Comparison of ENCODE assay signal across 9 cellular contexts in genomic region chr13:78595819-78596700, GRCh38. TPM values are rescaled to one million over a fixed set of nuclear protein-coding genes. Genes with fewer than 3 reads are reported as not detected.
DNase-seq lines count a peak whose midpoint lies in the region; ATAC-seq and TF ChIP-seq lines count a peak whose summit lies in the region.
"Had no signal": no experiment of that assay in that cellular context is flagged by ENCODE, and none has a peak within 500 bp of the region (broad histone marks: within the 10 kb centered on the region; RNA-seq: fewer than 3 reads in every experiment).

No MANE protein-coding gene starts in this region.

- no peak for TF ChIP-seq CTCF in left ventricle myocardium inferior (IDR thresholded peaks at IDR 0.05; ENCODE audit: borderline replicate concordance)

- peaks cover 5% of the 10 kb centered on the region for H3K4me1 Mint-ChIP-seq in activated CD4-positive, alpha-beta T cell treated with anti-CD3 and anti-CD28 coated beads, Interleukin-2, amount 10 ng/mL, durations not matched to agents 24 days and 14 days
- peaks cover 12 to 28% of the 10 kb centered on the region in 2 donors for H3K4me1 Mint-ChIP-seq in stimulated activated naive B cell treated with anti-CD40 and anti-IgM and Interleukin-4, amounts not matched to agents 10 μg/mL and 1 μg/mL and 100 μg/mL, for 72 hours

- H3K9me2 ChIP-seq in GM23248 (ENCODE audit: insufficient read depth) = no peaks in the 10 kb centered on the region

- H3K79me2 ChIP-seq in GM23248 (ENCODE audit: insufficient read depth) = no peaks in the 10 kb centered on the region

- peak; percentile 69 for DNase-seq in activated CD4-positive, alpha-beta T cell treated with anti-CD3 and anti-CD28 coated beads, Interleukin-2, amount 10 ng/mL, durations not matched to agents 24 days and 14 days
- no peak for DNase-seq in activated CD4-positive, alpha-beta T cell treated with anti-CD3 and anti-CD28 coated beads, Interleukin-2, amount 50 U/mL, for 1 hour
- peak; percentile 45 to 52 for DNase-seq in Kasumi-1 (lab: John Stamatoyannopoulos, UW)
- DNase-seq in left ventricle myocardium inferior = no peak
- no peak for DNase-seq in stimulated activated naive B cell treated with anti-CD40 and anti-IgM and Interleukin-4, amounts not matched to agents 10 μg/mL and 1 μg/mL and 100 μg/mL, for 72 hours
- no peak for DNase-seq in GOT3 (lab: John Stamatoyannopoulos, UW)
- DNase-seq in SHP77 treated with DMSO at 0.1 percent for 48 hours (lab: John Stamatoyannopoulos, UW) = no peak
- no peak for DNase-seq in GM23248
- DNase-seq: nucleus accumbens had no signal

- H3K4me2 ChIP-seq in GM23248 (ENCODE audit: unreplicated experiment) = no peak overlapping the region

- H3F3A ChIP-seq in GM23248 (ENCODE audit: insufficient read depth) = no peaks in the 10 kb centered on the region

- H3K4me3 Mint-ChIP-seq in activated CD4-positive, alpha-beta T cell treated with anti-CD3 and anti-CD28 coated beads, Interleukin-2, amount 10 ng/mL, durations not matched to agents 24 days and 14 days = no peak overlapping the region
- peak overlapping the region; percentile 59 to 69 for H3K4me3 Mint-ChIP-seq in stimulated activated naive B cell treated with anti-CD40 and anti-IgM and Interleukin-4, amounts not matched to agents 10 μg/mL and 1 μg/mL and 100 μg/mL, for 72 hours

- intact Hi-C loops in activated CD4-positive, alpha-beta T cell treated with anti-CD3 and anti-CD28 coated beads, Interleukin-2, amount 10 ng/mL, durations not matched to agents 24 days and 14 days (cut with micrococcal nuclease) = loop anchor here (1.0 to 10.0 kb wide), 3 partner anchors 12 to 1745 kb away; partner anchors contain the start of gene SPRY2
- intact Hi-C loops in left ventricle myocardium inferior (cut with micrococcal nuclease) = no loop called here

- H3K27me3 ChIP-seq in left ventricle myocardium inferior (ENCODE audit: low read depth) (peaks cover 100% of the 10 kb centered on the region), GM23248 (replicated peaks; ENCODE audit: insufficient read depth) (peaks cover 97% of the 10 kb centered on the region)

- in situ Hi-C loops in GM23248 (cut with MboI) = no loop called here

- H4K20me1 ChIP-seq in GM23248 (ENCODE audit: insufficient read depth) = no peaks in the 10 kb centered on the region

- H3K4me1 ChIP-seq in left ventricle myocardium inferior (peaks cover 20% of the 10 kb centered on the region), GM23248 (ENCODE audit: insufficient read depth) (no peaks in the 10 kb centered on the region)

- ATAC-seq in stimulated activated naive B cell treated with anti-CD40 and anti-IgM and Interleukin-4, amounts not matched to agents 10 μg/mL and 1 μg/mL and 100 μg/mL, for 72 hours (replicated peaks) = no peak

- peaks cover 4% of the 10 kb centered on the region for H3K9me3 Mint-ChIP-seq in activated CD4-positive, alpha-beta T cell treated with anti-CD3 and anti-CD28 coated beads, Interleukin-2, amount 10 ng/mL, durations not matched to agents 24 days and 14 days
- H3K9me3 Mint-ChIP-seq in stimulated activated naive B cell treated with anti-CD40 and anti-IgM and Interleukin-4, amounts not matched to agents 10 μg/mL and 1 μg/mL and 100 μg/mL, for 72 hours = peaks cover 6 to 7% of the 10 kb centered on the region in 2 donors

- H3K9me3 ChIP-seq in left ventricle myocardium inferior (replicated peaks) (no peaks in the 10 kb centered on the region), GM23248 (ENCODE audit: low read depth) (no peaks in the 10 kb centered on the region)

- H3K27ac ChIP-seq in left ventricle myocardium inferior (replicated peaks) (no peak overlapping the region), GM23248 (no peak overlapping the region)

- H3K27me3 Mint-ChIP-seq in activated CD4-positive, alpha-beta T cell treated with anti-CD3 and anti-CD28 coated beads, Interleukin-2, amount 10 ng/mL, durations not matched to agents 24 days and 14 days = peaks cover 82% of the 10 kb centered on the region
- peaks cover 60 to 77% of the 10 kb centered on the region in 2 donors for H3K27me3 Mint-ChIP-seq in stimulated activated naive B cell treated with anti-CD40 and anti-IgM and Interleukin-4, amounts not matched to agents 10 μg/mL and 1 μg/mL and 100 μg/mL, for 72 hours

- no peak overlapping the region for H2AFZ ChIP-seq in GM23248

- H3K36me3 ChIP-seq in left ventricle myocardium inferior (no peaks in the 10 kb centered on the region), GM23248 (ENCODE audit: low read depth) (no peaks in the 10 kb centered on the region)

- 10 to 12% methylated on average over 53 to 69 of the region's 69 CpGs for WGBS in GM23248 (ENCODE audit: low coverage in 1 of 2, low lambda C conversion rate in 2 of 2, missing lambda C conversion rate in 2 of 2), 2 experiments

- no peak overlapping the region for H3K9ac ChIP-seq in GM23248

- H3K4me3 ChIP-seq in left ventricle myocardium inferior (peak overlapping the region; percentile 54), GM23248 (no peak overlapping the region)

- H3K27ac Mint-ChIP-seq in activated CD4-positive, alpha-beta T cell treated with anti-CD3 and anti-CD28 coated beads, Interleukin-2, amount 10 ng/mL, durations not matched to agents 24 days and 14 days = peak overlapping the region; percentile 40
- H3K27ac Mint-ChIP-seq in stimulated activated naive B cell treated with anti-CD40 and anti-IgM and Interleukin-4, amounts not matched to agents 10 μg/mL and 1 μg/mL and 100 μg/mL, for 72 hours = peak overlapping the region; percentile 81

- peaks cover 4% of the 10 kb centered on the region for H3K36me3 Mint-ChIP-seq in activated CD4-positive, alpha-beta T cell treated with anti-CD3 and anti-CD28 coated beads, Interleukin-2, amount 10 ng/mL, durations not matched to agents 24 days and 14 days (ENCODE audit: low read depth)
- H3K36me3 Mint-ChIP-seq in stimulated activated naive B cell treated with anti-CD40 and anti-IgM and Interleukin-4, amounts not matched to agents 10 μg/mL and 1 μg/mL and 100 μg/mL, for 72 hours = peaks cover 4 to 6% of the 10 kb centered on the region in 2 donors

RNA-seq across cellular contexts. Expression of gene POU4F1, which starts 7.3 kb away (rescaled TPM):
- 0.12 and 0.14 TPM in 2 replicates for total RNA-seq in activated CD4-positive, alpha-beta T cell treated with anti-CD3 and anti-CD28 coated beads, Interleukin-2, amount 10 ng/mL, durations not matched to agents 24 days and 14 days
- not detected for total RNA-seq in left ventricle myocardium inferior
- not detected in 2 replicates for total RNA-seq in GM23248 (2014; rRNA removed; shearing (Covaris generic))
- polyA plus RNA-seq in GM23248 (2016; fragmentation: Nextera tagmentation; extraction: Ambion mirVana) = not detected in 2 replicates

Comparison
In these comparisons a context has a peak if more than half of its experiments do, and no peak if none do; other contexts are left out.
1. DNase-seq: peak in activated CD4-positive, alpha-beta T cell treated with anti-CD3 and anti-CD28 coated beads, Interleukin-2, amount 10 ng/mL, durations not matched to agents 24 days and 14 days (single experiment) and Kasumi-1 (2 of 2); none in activated CD4-positive, alpha-beta T cell treated with anti-CD3 and anti-CD28 coated beads, Interleukin-2, amount 50 U/mL, for 1 hour (single experiment), left ventricle myocardium inferior (single experiment), stimulated activated naive B cell treated with anti-CD40 and anti-IgM and Interleukin-4, amounts not matched to agents 10 μg/mL and 1 μg/mL and 100 μg/mL, for 72 hours (single experiment), GOT3 (single experiment), SHP77 treated with DMSO at 0.1 percent for 48 hours (single experiment) and GM23248 (single experiment).